Comparison of ENCODE assay signal across 13 cellular contexts in genomic region chr1:149746463-149747356, GRCh38. TPM values are rescaled to one million over a fixed set of nuclear protein-coding genes. Genes with fewer than 3 reads are reported as not detected.
A peak's percentile ranks its signal among the peaks of the same experiment; 100 is the strongest.
DNase-seq lines count a peak whose midpoint lies in the region; ATAC-seq and TF ChIP-seq lines count a peak whose summit lies in the region.
"Not testable (repeated sequence)": the region's sequence is repeated elsewhere in the genome, so short reads cannot be mapped to it uniquely, and the experiment has no call there.
"Had no signal": no experiment of that assay in that cellular context is flagged by ENCODE, and none has a peak within 500 bp of the region (broad histone marks: within the 10 kb centered on the region; RNA-seq: fewer than 3 reads in every experiment).

No MANE protein-coding gene starts in this region.

- intact Hi-C loops in CD4-positive, alpha-beta T cell (cut with DNase I, micrococcal nuclease); Right ventricle myocardium inferior (cut with DNase I); posterior vena cava (cut with DNase I); testis (cut with DNase I; ENCODE audit: low total_unique reads): not testable (repeated sequence)

- POLR2A ChIA-PET in CD4-positive, alpha-beta T cell (lab: Charles Lee) = not testable (repeated sequence)

- not testable (repeated sequence) for H3K9me3 Mint-ChIP-seq in CD4-positive, alpha-beta T cell; activated T-cell treated with anti-CD3 and anti-CD28 coated beads, Interleukin-2, amount 50 U/mL, for 72 hours; memory B cell

- TF ChIP-seq CTCF in CD4-positive, alpha-beta T cell (IDR thresholded peaks at IDR 0.05); testis (IDR thresholded peaks at IDR 0.05): not testable (repeated sequence)

- H3K4me3 ChIP-seq in HUES64 (ENCODE audit: low read length) (peak overlapping the region; percentile 55), iPS-18c (ENCODE audit: insufficient read depth, low read depth, low read length) (peak overlapping the region; percentile 36; the same call in 1 of the 2 replicates)
- not testable (repeated sequence) for H3K4me3 ChIP-seq in testis

- not testable (repeated sequence) for H3K9me3 ChIP-seq in CD4-positive, alpha-beta T cell (ENCODE audit: control insufficient read depth, low read length); HUES64 (ENCODE audit: insufficient read depth, low read depth, low read length); iPS-18c (ENCODE audit: control insufficient read depth, insufficient read depth, low read length); testis

- peak in 2 of 10 experiments; percentile 3 to 31 for DNase-seq in CD4-positive, alpha-beta T cell
- peak in 1 of 2 donors; percentile 12 for DNase-seq in activated T-cell treated with anti-CD3 and anti-CD28 coated beads, Interleukin-2, amount 50 U/mL, for 72 hours
- DNase-seq in Right ventricle myocardium inferior (ENCODE audit: missing footprints) (peak; percentile 75), memory B cell (ENCODE audit: low spot score in 2 of 2) (peak in 1 of 2 donors; percentile 19), posterior vena cava (ENCODE audit: low spot score) (peak; percentile 74), testis (peak; percentile 20)

- H3K27me3 Mint-ChIP-seq in CD4-positive, alpha-beta T cell; activated T-cell treated with anti-CD3 and anti-CD28 coated beads, Interleukin-2, amount 50 U/mL, for 72 hours (ENCODE audit: low read depth); memory B cell: not testable (repeated sequence)

- peak overlapping the region; percentile 15 for H3K4me3 Mint-ChIP-seq in CD4-positive, alpha-beta T cell
- H3K4me3 Mint-ChIP-seq in activated T-cell treated with anti-CD3 and anti-CD28 coated beads, Interleukin-2, amount 50 U/mL, for 72 hours = peak overlapping the region; percentile 20 to 72
- H3K4me3 Mint-ChIP-seq in memory B cell = peak overlapping the region; percentile 11

- H3K4me1 ChIP-seq in HUES64 (ENCODE audit: insufficient read depth, low read length); testis: not testable (repeated sequence)

- H3K27ac ChIP-seq in CD4-positive, alpha-beta T cell (ENCODE audit: low read depth, low read length); HUES64 (ENCODE audit: low read depth, low read length); testis: not testable (repeated sequence)

- not testable (repeated sequence) for TF ChIP-seq POLR2A in testis (IDR thresholded peaks at IDR 0.05)

- not testable (repeated sequence) for H3K4me1 Mint-ChIP-seq in CD4-positive, alpha-beta T cell (ENCODE audit: low read depth); activated T-cell treated with anti-CD3 and anti-CD28 coated beads, Interleukin-2, amount 50 U/mL, for 72 hours (ENCODE audit: low read depth); memory B cell

- H3K36me3 ChIP-seq in HUES64 (ENCODE audit: insufficient read depth, low read length); testis (ENCODE audit: low read depth, missing control alignments): not testable (repeated sequence)

- H3K9ac ChIP-seq in HUES64 (ENCODE audit: low read depth, low read length) = peak overlapping the region; percentile 61

- CTCF ChIA-PET in CD4-positive, alpha-beta T cell (lab: Charles Lee) = not testable (repeated sequence)

- not testable (repeated sequence) for H3K27ac Mint-ChIP-seq in CD4-positive, alpha-beta T cell; activated T-cell treated with anti-CD3 and anti-CD28 coated beads, Interleukin-2, amount 50 U/mL, for 72 hours; memory B cell

- WGBS in HUES64 = 3% methylated on average over 26 of the region's 41 CpGs
- 20 to 22% methylated on average over 10 to 33 of the region's 41 CpGs for WGBS in testis, 2 donors

- not testable (repeated sequence) for ATAC-seq in CD4-positive, alpha-beta T cell (ENCODE audit: poor library complexity); activated T-cell treated with anti-CD3 and anti-CD28 coated beads, Interleukin-2, amount 50 U/mL, for 72 hours (replicated peaks in 1 of 2); Right ventricle myocardium inferior
- ATAC-seq in memory B cell (ENCODE audit: low read depth) = peak; percentile 24

- not testable (repeated sequence) for H3K27me3 ChIP-seq in CD4-positive, alpha-beta T cell (ENCODE audit: control insufficient read depth, insufficient read depth, low read length); testis
- H3K27me3 ChIP-seq in HUES64 (ENCODE audit: insufficient read depth, low read length) = peaks cover 20% of the 10 kb centered on the region

- not testable (repeated sequence) for H3K36me3 Mint-ChIP-seq in CD4-positive, alpha-beta T cell (ENCODE audit: low read depth); activated T-cell treated with anti-CD3 and anti-CD28 coated beads, Interleukin-2, amount 50 U/mL, for 72 hours (ENCODE audit: insufficient read depth in 2 of 2); memory B cell

RNA-seq across cellular contexts. Expression of gene FCGR1A, which starts 35.8 kb away (rescaled TPM):
- under 1 TPM in 1 of 2 experiments, not detected in 1; 0.17 TPM for total RNA-seq in CD4-positive, alpha-beta T cell
- not detected for polyA plus RNA-seq in HUES64 (2013, experiment 1 of 2)
- not detected for polyA plus RNA-seq in HUES64 (2013, experiment 2 of 2)
- total RNA-seq in activated T-cell treated with anti-CD3 and anti-CD28 coated beads, Interleukin-2, amount 50 U/mL, for 72 hours = not detected
- 1.4 TPM for total RNA-seq in Right ventricle myocardium inferior
- 10 to 100 TPM in 1 of 2 donors, 1 to 10 TPM in 1; 5.6 to 11.2 TPM for total RNA-seq in posterior vena cava
- 1 to 10 TPM; 5.6 to 8.7 TPM for total RNA-seq in testis
- polyA plus RNA-seq in testis (ENCODE audit: insufficient read depth, low read depth, low replicate concordance) = 8.7 TPM
- total RNA-seq: chondrocyte, osteoblast, Peyer's patch, SK-MEL-5 had no signal
- polyA plus RNA-seq: BJ had no signal
